ENCODE assay signal across 19 cellular contexts in the genomic region with DNA sequence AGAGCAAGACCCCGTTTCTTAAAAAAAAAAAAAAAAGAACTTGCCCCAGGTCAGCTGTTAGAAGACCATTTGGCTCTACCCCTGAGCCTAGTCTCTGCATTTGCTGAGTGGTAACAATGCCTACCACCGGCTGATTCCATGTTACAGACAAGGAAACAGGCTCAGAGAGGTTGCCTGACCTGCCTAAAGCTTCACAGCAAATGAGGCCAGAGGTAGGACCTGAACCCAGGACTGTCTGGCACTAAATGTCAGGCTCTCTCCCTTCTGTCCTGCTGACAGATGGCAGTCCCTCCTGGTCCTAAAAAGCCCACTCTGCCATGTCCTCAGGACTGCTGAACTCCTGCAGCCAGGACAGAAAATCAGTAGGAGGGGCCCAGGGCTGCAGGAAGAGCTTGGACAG. TPM values are rescaled to one million over a fixed set of nuclear protein-coding genes. Genes with fewer than 3 reads are reported as not detected.
"Had no signal": no experiment of that assay in that cellular context is flagged by ENCODE, and none has a peak within 500 bp of the region (broad histone marks: within the 10 kb centered on the region; RNA-seq: fewer than 3 reads in every experiment).

No MANE protein-coding gene starts in this region.

- H3K9me3 ChIP-seq: gastrocnemius medialis, lower lobe of right lung, neutrophil, right atrium auricular region, sigmoid colon, stomach, thyroid gland had no signal

- H3K36me3 ChIP-seq: gastrocnemius medialis, lower lobe of right lung, neutrophil, right atrium auricular region, sigmoid colon, stomach, thyroid gland had no signal

- H3K4me3 ChIP-seq: dorsolateral prefrontal cortex, gastrocnemius medialis, lower lobe of right lung, right atrium auricular region, sigmoid colon, stomach, thyroid gland had no signal

- H3K79me2 ChIP-seq: parathyroid adenoma had no signal

- H2AFZ ChIP-seq: parathyroid adenoma had no signal

- H3K27ac ChIP-seq: epithelial cell of prostate, gastrocnemius medialis, lower lobe of right lung, neutrophil, parathyroid adenoma, right atrium auricular region, sigmoid colon, stomach, thyroid gland had no signal

- DNase-seq: dorsolateral prefrontal cortex; effector CD4-positive, alpha-beta T cell; foreskin fibroblast; gastrocnemius medialis; head of caudate nucleus; left ventricle myocardium superior; lower lobe of right lung; naive B cell; sigmoid colon; stimulated activated CD4-positive, alpha-beta T cell treated with anti-CD3 and anti-CD28 coated beads, Interleukin-2, amount 100 ng/mL, for 24 hours; stimulated activated CD4-positive, alpha-beta T cell treated with anti-CD3 and anti-CD28 coated beads, Interleukin-4, amount 100 ng/mL, for 24 hours; stimulated activated naive CD4-positive, alpha-beta T cell treated with Interleukin-2 at 50 U/mL for 16 hours; stomach; thyroid gland had no signal

- H3K27me3 ChIP-seq: dorsolateral prefrontal cortex, thyroid gland had no signal

- H3K4me1 ChIP-seq: gastrocnemius medialis, lower lobe of right lung, sigmoid colon, stomach, thyroid gland had no signal

RNA-seq across cellular contexts. Expression of a gene that starts 5.8 kb away (rescaled TPM):
- total RNA-seq: skeletal muscle tissue had no signal
